ENCODE assay signal across 1 cellular context in the genomic region with DNA sequence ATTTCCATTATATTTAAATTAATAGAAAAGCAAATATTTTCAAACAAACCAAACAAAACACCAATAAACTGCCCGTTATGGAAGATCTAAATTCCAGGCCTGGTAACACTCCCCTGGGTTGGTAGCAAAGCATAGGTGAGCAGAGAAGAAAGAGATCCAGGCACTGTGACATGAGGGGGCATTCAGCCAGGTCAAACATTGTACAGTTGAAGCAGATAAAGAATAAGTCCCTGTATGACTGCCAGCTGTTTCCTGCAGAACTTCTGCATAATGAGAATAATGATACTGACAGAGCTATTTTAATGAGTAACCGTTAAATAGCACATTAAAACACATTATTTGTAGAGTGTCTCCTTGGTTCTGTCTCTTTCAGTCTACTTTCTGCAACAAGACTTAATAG.
TF ChIP-seq lines count a peak whose summit lies in the region.

No MANE protein-coding gene starts in this region.

TF ChIP-seq in WTC11, 78 proteins besides CTCF, POLR2A, EP300 and RAD21 (continued from another document):
- TF ChIP-seq, protein P1, sequence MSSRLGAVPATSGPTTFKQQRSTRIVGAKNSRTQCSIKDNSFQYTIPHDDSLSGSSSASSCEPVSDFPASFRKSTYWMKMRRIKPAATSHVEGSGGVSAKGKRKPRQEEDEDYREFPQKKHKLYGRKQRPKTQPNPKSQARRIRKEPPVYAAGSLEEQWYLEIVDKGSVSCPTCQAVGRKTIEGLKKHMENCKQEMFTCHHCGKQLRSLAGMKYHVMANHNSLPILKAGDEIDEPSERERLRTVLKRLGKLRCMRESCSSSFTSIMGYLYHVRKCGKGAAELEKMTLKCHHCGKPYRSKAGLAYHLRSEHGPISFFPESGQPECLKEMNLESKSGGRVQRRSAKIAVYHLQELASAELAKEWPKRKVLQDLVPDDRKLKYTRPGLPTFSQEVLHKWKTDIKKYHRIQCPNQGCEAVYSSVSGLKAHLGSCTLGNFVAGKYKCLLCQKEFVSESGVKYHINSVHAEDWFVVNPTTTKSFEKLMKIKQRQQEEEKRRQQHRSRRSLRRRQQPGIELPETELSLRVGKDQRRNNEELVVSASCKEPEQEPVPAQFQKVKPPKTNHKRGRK (CRISPR knock-in tag; IDR thresholded peaks at IDR 0.05; ENCODE audit: borderline replicate concordance), result no peak
- TF ChIP-seq ZBTB21 (CRISPR knock-in tag; IDR thresholded peaks at IDR 0.05; ENCODE audit: borderline replicate concordance), result no peak
- TF ChIP-seq ZNF232 (CRISPR knock-in tag; IDR thresholded peaks at IDR 0.05), result no peak
- TF ChIP-seq ELF4 (CRISPR knock-in tag; IDR thresholded peaks at IDR 0.05; ENCODE audit: low read depth), result no peak
